ENCODE assay signal across 9 cellular contexts in the genomic region with DNA sequence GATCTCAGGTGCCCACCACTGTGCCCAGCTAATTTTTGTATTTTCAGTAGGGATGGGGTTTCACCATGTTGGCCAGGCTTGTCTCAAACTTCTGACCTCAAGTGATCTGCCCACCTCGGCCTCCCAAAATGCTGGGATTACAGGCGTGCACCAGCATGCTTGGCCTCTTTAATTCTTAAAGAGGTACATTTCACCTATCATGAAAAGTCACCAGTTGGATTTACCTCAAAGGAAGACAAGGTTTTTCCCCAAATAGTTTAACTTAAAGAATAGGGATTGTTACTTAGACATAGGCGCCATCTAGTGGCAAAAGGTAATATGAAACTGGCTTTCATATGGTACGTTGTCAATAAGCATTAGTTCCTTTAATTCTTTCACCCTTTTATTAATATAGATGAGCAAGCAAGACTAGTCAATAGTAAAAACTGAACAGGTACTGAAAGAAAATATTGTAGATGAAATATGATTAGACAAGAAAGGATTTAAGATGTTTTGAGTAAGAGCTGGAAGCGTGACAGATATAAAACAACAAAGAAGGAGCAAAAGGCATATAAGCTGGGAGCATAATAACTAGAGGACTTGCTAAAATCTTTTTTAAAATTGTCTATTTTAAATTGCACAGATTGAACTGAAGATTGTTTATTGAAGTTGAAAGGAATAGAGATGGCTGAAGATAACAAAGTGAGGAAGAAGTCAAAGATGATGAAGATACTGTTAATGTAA. TPM values are rescaled to one million over a fixed set of nuclear protein-coding genes. Genes with fewer than 3 reads are reported as not detected.
DNase-seq lines count a peak whose midpoint lies in the region; ATAC-seq and TF ChIP-seq lines count a peak whose summit lies in the region.
"Had no signal": no experiment of that assay in that cellular context is flagged by ENCODE, and none has a peak within 500 bp of the region (broad histone marks: within the 10 kb centered on the region; RNA-seq: fewer than 3 reads in every experiment).

No MANE protein-coding gene starts in this region.

- TF ChIP-seq CTCF in adrenal gland (IDR thresholded peaks at IDR 0.05) (peak; percentile 28 to 77 (median 66)), thoracic aorta (IDR thresholded peaks at IDR 0.05) (peak; percentile 66)

- intact Hi-C loops in adrenal gland (cut with DNase I) = no loop called here

- ATAC-seq in GM18907 (IDR thresholded peaks at IDR 0.05; ENCODE audit: unreplicated experiment) (peak; percentile 82), HG03175 (IDR thresholded peaks at IDR 0.05; ENCODE audit: unreplicated experiment) (peak; percentile 83), thoracic aorta (ENCODE audit: insufficient number of reproducible peaks, low FRiP score, low read depth) (no peak)

- H3K9me3 ChIP-seq in adrenal gland (replicated peaks in 1 of 3) (no peaks in the 10 kb centered on the region), thoracic aorta (no peaks in the 10 kb centered on the region)

- DNase-seq in DMS153 (lab: John Stamatoyannopoulos, UW) (peak; percentile 51), NCI-H2227 (lab: John Stamatoyannopoulos, UW; ENCODE audit: unreplicated experiment) (peak; percentile 81), adrenal gland (peak in 1 of 7 donors; percentile 37), iris pigment epithelial cell (ENCODE audit: low read depth) (peak; percentile 70), thoracic aorta (ENCODE audit: low spot score) (no peak)
- no peak for DNase-seq in effector CD8-positive, alpha-beta T cell (lab: John Stamatoyannopoulos, UW)
- DNase-seq: activated naive CD8-positive, alpha-beta T cell treated with anti-CD3 and anti-CD28 coated beads, Interleukin-2, amount 10 ng/mL, durations not matched to agents 7 days and 5 days had no signal

- H3K4me3 ChIP-seq in adrenal gland (no peak overlapping the region), thoracic aorta (no peak overlapping the region)

- TF ChIP-seq POLR2A in adrenal gland (IDR thresholded peaks at IDR 0.05) = no peak

- H3K4me1 ChIP-seq in adrenal gland (replicated peaks in 1 of 2) = no peaks in the 10 kb centered on the region
- no peaks in the 10 kb centered on the region for H3K4me1 ChIP-seq in thoracic aorta (ENCODE audit: control insufficient read depth in 1 of 2, low read depth in 2 of 2)

- 43 to 53% (median 48%) methylated on average over 5 of the region's 5 CpGs for WGBS in adrenal gland, 4 donors

- H3K27me3 ChIP-seq in adrenal gland (no peaks in the 10 kb centered on the region), thoracic aorta (replicated peaks; ENCODE audit: insufficient read depth) (no peaks in the 10 kb centered on the region)

- H3K27ac ChIP-seq in adrenal gland (no peak overlapping the region), thoracic aorta (no peak overlapping the region)

- no peaks in the 10 kb centered on the region for H3K36me3 ChIP-seq in adrenal gland (replicated peaks in 1 of 2)
- H3K36me3 ChIP-seq in thoracic aorta = no peaks in the 10 kb centered on the region

RNA-seq across cellular contexts. Expression of a gene that starts 35.0 kb away (rescaled TPM):
- total RNA-seq in adrenal gland = 100 to 1,000 TPM in 1 of 8 donors, 10 to 100 TPM in 7; 34.1 to 138 (median 50.2) TPM
- 100 to 1,000 TPM in 1 of 3 donors, 10 to 100 TPM in 2; 19.8 to 131 (median 27.6) TPM for polyA plus RNA-seq in adrenal gland
- 10 to 100 TPM; 25.2 to 59.5 TPM for total RNA-seq in thoracic aorta

Comparison
In these comparisons a context has a peak if more than half of its experiments do, and no peak if none do; other contexts are left out.
1. DNase-seq: peak in DMS153 (single experiment), NCI-H2227 (single experiment) and iris pigment epithelial cell (single experiment); none in thoracic aorta (single experiment) and effector CD8-positive, alpha-beta T cell (single experiment).